Comparison of ENCODE assay signal across 16 cellular contexts in genomic region chr20:35010405-35011192, GRCh38. TPM values are rescaled to one million over a fixed set of nuclear protein-coding genes. Genes with fewer than 3 reads are reported as not detected.
A peak's percentile ranks its signal among the peaks of the same experiment; 100 is the strongest.
DNase-seq lines count a peak whose midpoint lies in the region; ATAC-seq and TF ChIP-seq lines count a peak whose summit lies in the region.
"Had no signal": no experiment of that assay in that cellular context is flagged by ENCODE, and none has a peak within 500 bp of the region (broad histone marks: within the 10 kb centered on the region; RNA-seq: fewer than 3 reads in every experiment).

No MANE protein-coding gene starts in this region.

- peak overlapping the region; percentile 31 for H3K27ac Mint-ChIP-seq in activated CD8-positive, alpha-beta memory T cell treated with anti-CD3 and anti-CD28 coated beads, Interleukin-2, amount 10 ng/mL, durations not matched to agents 7 days and 5 days
- H3K27ac Mint-ChIP-seq in activated CD8-positive, alpha-beta T cell treated with anti-CD3 and anti-CD28 coated beads, Interleukin-2, amount 10 ng/mL, durations not matched to agents 7 days and 5 days, result peak overlapping the region; percentile 71

- peaks cover 18 to 29% of the 10 kb centered on the region in 2 donors for H3K4me1 ChIP-seq in gastrocnemius medialis
- H3K4me1 ChIP-seq: thyroid gland had no signal

- H3K9me3 ChIP-seq in gastrocnemius medialis, result no peaks in the 10 kb centered on the region
- H3K9me3 ChIP-seq: esophagus squamous epithelium, thyroid gland had no signal

- peaks cover 0 to 82% of the 10 kb centered on the region in 2 donors for H3K36me3 ChIP-seq in gastrocnemius medialis

- peak overlapping the region; percentile 84 to 95 (median 88) for H3K27ac ChIP-seq in gastrocnemius medialis
- H3K27ac ChIP-seq: KMS-11, thyroid gland had no signal

- TF ChIP-seq CTCF in gastrocnemius medialis (IDR thresholded peaks at IDR 0.05 in 4 of 5, conservative IDR thresholded peaks at IDR 0.05 in 1 of 5), result no peak

- H3K4me1 Mint-ChIP-seq in activated CD8-positive, alpha-beta memory T cell treated with anti-CD3 and anti-CD28 coated beads, Interleukin-2, amount 10 ng/mL, durations not matched to agents 7 days and 5 days, result peaks cover 10% of the 10 kb centered on the region
- peaks cover 5% of the 10 kb centered on the region for H3K4me1 Mint-ChIP-seq in activated CD8-positive, alpha-beta T cell treated with anti-CD3 and anti-CD28 coated beads, Interleukin-2, amount 10 ng/mL, durations not matched to agents 7 days and 5 days (ENCODE audit: low read depth)

- no peaks in the 10 kb centered on the region for H3K27me3 ChIP-seq in gastrocnemius medialis
- H3K27me3 ChIP-seq: esophagus squamous epithelium, thyroid gland had no signal

- ATAC-seq in activated CD8-positive, alpha-beta memory T cell treated with anti-CD3 and anti-CD28 coated beads, Interleukin-2, amount 10 ng/mL, durations not matched to agents 7 days and 5 days, result no peak
- no peak for ATAC-seq in activated CD8-positive, alpha-beta T cell treated with anti-CD3 and anti-CD28 coated beads, Interleukin-2, amount 10 ng/mL, durations not matched to agents 7 days and 5 days
- ATAC-seq in left ventricle myocardium superior (no peak), gastrocnemius medialis (no peak), GM19328 (IDR thresholded peaks at IDR 0.05; ENCODE audit: unreplicated experiment) (no peak), HG03457 (IDR thresholded peaks at IDR 0.05; ENCODE audit: unreplicated experiment) (no peak), GM18505 (IDR thresholded peaks at IDR 0.05; ENCODE audit: unreplicated experiment) (no peak)
- ATAC-seq: left colon had no signal

- H3K9me3 Mint-ChIP-seq in activated CD8-positive, alpha-beta memory T cell treated with anti-CD3 and anti-CD28 coated beads, Interleukin-2, amount 10 ng/mL, durations not matched to agents 7 days and 5 days (ENCODE audit: low read depth), result no peaks in the 10 kb centered on the region
- H3K9me3 Mint-ChIP-seq in activated CD8-positive, alpha-beta T cell treated with anti-CD3 and anti-CD28 coated beads, Interleukin-2, amount 10 ng/mL, durations not matched to agents 7 days and 5 days (ENCODE audit: insufficient read depth), result no peaks in the 10 kb centered on the region

- TF ChIP-seq POLR2A in gastrocnemius medialis (IDR thresholded peaks at IDR 0.05) (no peak), GM18505 (IDR thresholded peaks at IDR 0.05; ENCODE audit: borderline replicate concordance, extremely low read depth, insufficient read depth, insufficient read length) (no peak)

- POLR2A ChIA-PET in activated CD8-positive, alpha-beta T cell treated with anti-CD3 and anti-CD28 coated beads, Interleukin-2, amount 10 ng/mL, durations not matched to agents 7 days and 5 days (lab: Charles Lee), result no interaction called here

- H3K27me3 Mint-ChIP-seq in activated CD8-positive, alpha-beta memory T cell treated with anti-CD3 and anti-CD28 coated beads, Interleukin-2, amount 10 ng/mL, durations not matched to agents 7 days and 5 days, result no peaks in the 10 kb centered on the region
- H3K27me3 Mint-ChIP-seq in activated CD8-positive, alpha-beta T cell treated with anti-CD3 and anti-CD28 coated beads, Interleukin-2, amount 10 ng/mL, durations not matched to agents 7 days and 5 days (ENCODE audit: low read depth), result no peaks in the 10 kb centered on the region

- peaks cover 32% of the 10 kb centered on the region for H3K36me3 Mint-ChIP-seq in activated CD8-positive, alpha-beta memory T cell treated with anti-CD3 and anti-CD28 coated beads, Interleukin-2, amount 10 ng/mL, durations not matched to agents 7 days and 5 days
- peaks cover 46% of the 10 kb centered on the region for H3K36me3 Mint-ChIP-seq in activated CD8-positive, alpha-beta T cell treated with anti-CD3 and anti-CD28 coated beads, Interleukin-2, amount 10 ng/mL, durations not matched to agents 7 days and 5 days (ENCODE audit: low read depth)

- H3K4me3 ChIP-seq in gastrocnemius medialis, result no peak overlapping the region
- H3K4me3 ChIP-seq: coronary artery, esophagus squamous epithelium, thyroid gland had no signal

- CTCF ChIA-PET in activated CD8-positive, alpha-beta memory T cell treated with anti-CD3 and anti-CD28 coated beads, Interleukin-2, amount 10 ng/mL, durations not matched to agents 7 days and 5 days (lab: Charles Lee), result no interaction called here
- CTCF ChIA-PET in activated CD8-positive, alpha-beta T cell treated with anti-CD3 and anti-CD28 coated beads, Interleukin-2, amount 10 ng/mL, durations not matched to agents 7 days and 5 days (lab: Charles Lee), result interaction anchor here (0.9 kb wide), 1 partner anchor 137 kb away, joined by 4 read pairs; no protein-coding TSS in a partner anchor

- no peak for DNase-seq in activated CD8-positive, alpha-beta memory T cell treated with anti-CD3 and anti-CD28 coated beads, Interleukin-2, amount 10 ng/mL, durations not matched to agents 7 days and 5 days
- no peak for DNase-seq in activated CD8-positive, alpha-beta memory T cell treated with anti-CD3 and anti-CD28 coated beads, Interleukin-2, amount 50 U/mL, for 4 hours
- no peak for DNase-seq in activated CD8-positive, alpha-beta T cell treated with anti-CD3 and anti-CD28 coated beads, Interleukin-2, amount 10 ng/mL, durations not matched to agents 7 days and 5 days
- DNase-seq in left ventricle myocardium superior, result peak; percentile 21
- no peak for DNase-seq in gastrocnemius medialis
- DNase-seq: amygdala, esophagus squamous epithelium, left colon, NCI-H1436 treated with DMSO at 0.1 percent for 48 hours, NCI-H2227 treated with DMSO at 0.1 percent for 48 hours, thyroid gland had no signal

- no peak overlapping the region for H3K4me3 Mint-ChIP-seq in activated CD8-positive, alpha-beta memory T cell treated with anti-CD3 and anti-CD28 coated beads, Interleukin-2, amount 10 ng/mL, durations not matched to agents 7 days and 5 days
- H3K4me3 Mint-ChIP-seq in activated CD8-positive, alpha-beta T cell treated with anti-CD3 and anti-CD28 coated beads, Interleukin-2, amount 10 ng/mL, durations not matched to agents 7 days and 5 days, result no peak overlapping the region

- in situ Hi-C loops in gastrocnemius medialis (cut with MboI; ENCODE audit: low sequenced_read_pairs in 4 of 4), result no loop called here

- intact Hi-C loops in left ventricle myocardium superior (cut with micrococcal nuclease), result no loop called here
- intact Hi-C loops in gastrocnemius medialis (cut with DNase I; ENCODE audit: low total_unique reads), result no loop called here

RNA-seq across cellular contexts. Expression of gene MYH7B, which starts 54.9 kb away (rescaled TPM):
- total RNA-seq in activated CD8-positive, alpha-beta memory T cell treated with anti-CD3 and anti-CD28 coated beads, Interleukin-2, amount 10 ng/mL, durations not matched to agents 7 days and 5 days, result under 1 TPM; 0.16 to 0.26 TPM
- total RNA-seq in activated CD8-positive, alpha-beta T cell treated with anti-CD3 and anti-CD28 coated beads, Interleukin-2, amount 10 ng/mL, durations not matched to agents 7 days and 5 days, result under 1 TPM; 0.13 to 0.26 TPM
- 297 TPM for total RNA-seq in left ventricle myocardium superior
- 1 to 10 TPM; 1.6 to 8.5 (median 3.3) TPM for total RNA-seq in gastrocnemius medialis

RNA-seq across cellular contexts. Expression of gene GSS, which starts 55.0 kb away (rescaled TPM):
- total RNA-seq in activated CD8-positive, alpha-beta memory T cell treated with anti-CD3 and anti-CD28 coated beads, Interleukin-2, amount 10 ng/mL, durations not matched to agents 7 days and 5 days, result 10 to 100 TPM; 59.4 to 64.6 TPM
- 10 to 100 TPM; 55.1 to 55.6 TPM for total RNA-seq in activated CD8-positive, alpha-beta T cell treated with anti-CD3 and anti-CD28 coated beads, Interleukin-2, amount 10 ng/mL, durations not matched to agents 7 days and 5 days
- total RNA-seq in left ventricle myocardium superior (18.6 TPM), gastrocnemius medialis (10 to 100 TPM; 14.1 to 33.0 (median 23.8) TPM)

Comparison
In these comparisons a context has a peak if more than half of its experiments do, and no peak if none do; other contexts are left out.
1. RNA of gene MYH7B, which starts 54.9 kb away (total RNA-seq): 297 TPM in left ventricle myocardium superior (single experiment); 1.6 to 8.5 TPM in gastrocnemius medialis, 0.13 to 0.26 TPM in activated CD8-positive, alpha-beta T cell treated with anti-CD3 and anti-CD28 coated beads, Interleukin-2, amount 10 ng/mL, durations not matched to agents 7 days and 5 days and 0.16 to 0.26 TPM in activated CD8-positive, alpha-beta memory T cell treated with anti-CD3 and anti-CD28 coated beads, Interleukin-2, amount 10 ng/mL, durations not matched to agents 7 days and 5 days; every median in the first group is over 10 times any median in the second.